1 cellular context compared by ENCODE assay signal in the genomic region with DNA sequence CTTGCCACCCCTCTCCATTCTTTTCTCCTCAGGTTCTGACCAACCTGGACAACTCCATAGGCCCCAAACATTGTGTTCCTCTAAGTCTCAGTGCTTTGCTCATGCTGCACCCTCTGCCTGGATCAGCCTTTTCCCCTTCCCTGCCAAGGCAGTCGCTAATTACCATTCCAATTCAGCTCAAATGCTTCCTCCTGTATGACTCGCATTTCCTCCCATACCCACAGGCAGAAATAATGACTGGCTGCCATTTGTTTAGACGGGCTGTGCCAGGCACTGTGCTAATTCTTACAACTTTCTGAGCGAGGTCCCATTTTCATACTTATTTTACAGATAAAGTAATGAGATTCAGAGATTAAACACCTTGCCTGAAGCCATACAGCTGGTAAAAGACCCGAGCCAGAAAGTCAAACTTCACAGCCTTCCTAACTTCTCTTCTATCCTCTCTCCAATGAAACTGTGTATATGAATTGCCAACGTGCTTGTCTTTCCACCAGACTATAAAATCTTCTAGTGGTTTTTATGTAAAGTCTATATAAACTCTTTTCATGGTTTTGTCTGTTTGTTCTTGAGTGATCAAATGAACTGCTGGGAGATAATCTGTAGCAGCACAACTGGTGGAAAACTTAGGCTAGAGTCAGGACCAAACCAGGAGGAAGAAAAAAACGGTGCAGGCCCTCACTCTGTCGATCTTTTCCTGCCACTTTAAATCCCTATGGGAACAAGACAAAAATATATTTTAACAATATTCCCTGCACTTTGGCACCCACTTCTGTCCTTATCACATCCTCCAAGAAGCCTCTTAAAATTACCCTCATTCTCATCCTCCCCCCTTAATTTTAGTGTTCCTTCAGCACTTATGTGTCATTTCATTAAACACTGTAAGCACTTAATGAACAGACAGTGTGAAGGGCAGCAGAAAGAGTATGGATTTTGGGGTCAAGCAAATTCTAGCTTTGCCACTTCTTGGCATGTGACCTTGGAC.
TF ChIP-seq lines count a peak whose summit lies in the region.

No MANE protein-coding gene starts in this region.

TF ChIP-seq in K562, 482 proteins besides CTCF, POLR2A, EP300 and RAD21:
- TF ChIP-seq KLF6 (CRISPR knock-in tag; IDR thresholded peaks at IDR 0.05; ENCODE audit: borderline replicate concordance) = no peak
- 0 out of 2 replicates have a peak, but pooled peaks have one; percentile 28 for TF ChIP-seq ARID3B (CRISPR knock-in tag; IDR thresholded peaks at IDR 0.05; ENCODE audit: borderline replicate concordance)
- TF ChIP-seq, protein P1, sequence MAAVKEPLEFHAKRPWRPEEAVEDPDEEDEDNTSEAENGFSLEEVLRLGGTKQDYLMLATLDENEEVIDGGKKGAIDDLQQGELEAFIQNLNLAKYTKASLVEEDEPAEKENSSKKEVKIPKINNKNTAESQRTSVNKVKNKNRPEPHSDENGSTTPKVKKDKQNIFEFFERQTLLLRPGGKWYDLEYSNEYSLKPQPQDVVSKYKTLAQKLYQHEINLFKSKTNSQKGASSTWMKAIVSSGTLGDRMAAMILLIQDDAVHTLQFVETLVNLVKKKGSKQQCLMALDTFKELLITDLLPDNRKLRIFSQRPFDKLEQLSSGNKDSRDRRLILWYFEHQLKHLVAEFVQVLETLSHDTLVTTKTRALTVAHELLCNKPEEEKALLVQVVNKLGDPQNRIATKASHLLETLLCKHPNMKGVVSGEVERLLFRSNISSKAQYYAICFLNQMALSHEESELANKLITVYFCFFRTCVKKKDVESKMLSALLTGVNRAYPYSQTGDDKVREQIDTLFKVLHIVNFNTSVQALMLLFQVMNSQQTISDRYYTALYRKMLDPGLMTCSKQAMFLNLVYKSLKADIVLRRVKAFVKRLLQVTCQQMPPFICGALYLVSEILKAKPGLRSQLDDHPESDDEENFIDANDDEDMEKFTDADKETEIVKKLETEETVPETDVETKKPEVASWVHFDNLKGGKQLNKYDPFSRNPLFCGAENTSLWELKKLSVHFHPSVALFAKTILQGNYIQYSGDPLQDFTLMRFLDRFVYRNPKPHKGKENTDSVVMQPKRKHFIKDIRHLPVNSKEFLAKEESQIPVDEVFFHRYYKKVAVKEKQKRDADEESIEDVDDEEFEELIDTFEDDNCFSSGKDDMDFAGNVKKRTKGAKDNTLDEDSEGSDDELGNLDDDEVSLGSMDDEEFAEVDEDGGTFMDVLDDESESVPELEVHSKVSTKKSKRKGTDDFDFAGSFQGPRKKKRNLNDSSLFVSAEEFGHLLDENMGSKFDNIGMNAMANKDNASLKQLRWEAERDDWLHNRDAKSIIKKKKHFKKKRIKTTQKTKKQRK (IDR thresholded peaks at IDR 0.05; ENCODE audit: borderline replicate concordance, low read depth, low read length) = no peak
- TF ChIP-seq ZNF347 (CRISPR knock-in tag; IDR thresholded peaks at IDR 0.05; ENCODE audit: low read depth) = no peak
- TF ChIP-seq, protein P2, sequence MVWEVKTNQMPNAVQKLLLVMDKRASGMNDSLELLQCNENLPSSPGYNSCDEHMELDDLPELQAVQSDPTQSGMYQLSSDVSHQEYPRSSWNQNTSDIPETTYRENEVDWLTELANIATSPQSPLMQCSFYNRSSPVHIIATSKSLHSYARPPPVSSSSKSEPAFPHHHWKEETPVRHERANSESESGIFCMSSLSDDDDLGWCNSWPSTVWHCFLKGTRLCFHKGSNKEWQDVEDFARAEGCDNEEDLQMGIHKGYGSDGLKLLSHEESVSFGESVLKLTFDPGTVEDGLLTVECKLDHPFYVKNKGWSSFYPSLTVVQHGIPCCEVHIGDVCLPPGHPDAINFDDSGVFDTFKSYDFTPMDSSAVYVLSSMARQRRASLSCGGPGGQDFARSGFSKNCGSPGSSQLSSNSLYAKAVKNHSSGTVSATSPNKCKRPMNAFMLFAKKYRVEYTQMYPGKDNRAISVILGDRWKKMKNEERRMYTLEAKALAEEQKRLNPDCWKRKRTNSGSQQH (CRISPR knock-in tag; IDR thresholded peaks at IDR 0.05) = no peak
- TF ChIP-seq BRD4 (IDR thresholded peaks at IDR 0.05) = no peak
- no peak for TF ChIP-seq PPARD (CRISPR knock-in tag; IDR thresholded peaks at IDR 0.05)
- 0 out of 2 replicates have a peak, but pooled peaks have one; percentile 33 for TF ChIP-seq DMBX1 (CRISPR knock-in tag; IDR thresholded peaks at IDR 0.05; ENCODE audit: borderline replicate concordance)
- TF ChIP-seq XRCC3 (IDR thresholded peaks at IDR 0.05) = no peak
- TF ChIP-seq ZNF384 (IDR thresholded peaks at IDR 0.05; ENCODE audit: low read depth, low read length) = no peak
- TF ChIP-seq KHSRP (IDR thresholded peaks at IDR 0.05) = no peak
- TF ChIP-seq SMAD4 (CRISPR knock-in tag; conservative IDR thresholded peaks at IDR 0.05) = 0 out of 2 replicates have a peak, but pooled peaks have one; percentile 10
- TF ChIP-seq ZNF444 (CRISPR knock-in tag; IDR thresholded peaks at IDR 0.05) = no peak
- 0 out of 2 replicates have a peak, but pooled peaks have one; percentile 39 for TF ChIP-seq ZNF583 (CRISPR knock-in tag; IDR thresholded peaks at IDR 0.05)
- TF ChIP-seq POLR2B (IDR thresholded peaks at IDR 0.05; ENCODE audit: low read depth, partially characterized antibody) = no peak
- 0 out of 2 replicates have a peak, but pooled peaks have one; percentile 9 for TF ChIP-seq CXXC5 (CRISPR knock-in tag; IDR thresholded peaks at IDR 0.05)
- TF ChIP-seq NR4A1 (CRISPR knock-in tag; IDR thresholded peaks at IDR 0.05) = no peak
- no peak for TF ChIP-seq NR4A1 (tag; IDR thresholded peaks at IDR 0.05)
- 0 out of 2 replicates have a peak, but pooled peaks have one; percentile 30 for TF ChIP-seq GMEB1 (CRISPR knock-in tag; IDR thresholded peaks at IDR 0.05)
- no peak for TF ChIP-seq CBX8 (IDR thresholded peaks at IDR 0.05; ENCODE audit: borderline replicate concordance, extremely low read depth, low read depth, low read length, poor library complexity, severe bottlenecking)
- no peak for TF ChIP-seq PHTF2 (CRISPR knock-in tag; IDR thresholded peaks at IDR 0.05)
- no peak for TF ChIP-seq DLX4 (CRISPR knock-in tag; IDR thresholded peaks at IDR 0.05)
- TF ChIP-seq ZBTB9 (CRISPR knock-in tag; IDR thresholded peaks at IDR 0.05) = 0 out of 2 replicates have a peak, but pooled peaks have one; percentile 49
- TF ChIP-seq ZKSCAN8 (CRISPR knock-in tag; IDR thresholded peaks at IDR 0.05) = no peak
- peak; percentile 62 for TF ChIP-seq PRDM10 (IDR thresholded peaks at IDR 0.05; ENCODE audit: partially characterized antibody)
- TF ChIP-seq, protein P3, sequence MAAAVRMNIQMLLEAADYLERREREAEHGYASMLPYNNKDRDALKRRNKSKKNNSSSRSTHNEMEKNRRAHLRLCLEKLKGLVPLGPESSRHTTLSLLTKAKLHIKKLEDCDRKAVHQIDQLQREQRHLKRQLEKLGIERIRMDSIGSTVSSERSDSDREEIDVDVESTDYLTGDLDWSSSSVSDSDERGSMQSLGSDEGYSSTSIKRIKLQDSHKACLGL (CRISPR knock-in tag; IDR thresholded peaks at IDR 0.05; ENCODE audit: borderline replicate concordance, poor library complexity, severe bottlenecking) = no peak
- 0 out of 2 replicates have a peak, but pooled peaks have one; percentile 25 for TF ChIP-seq ZNF76 (CRISPR knock-in tag; IDR thresholded peaks at IDR 0.05; ENCODE audit: borderline replicate concordance)
- TF ChIP-seq EGR1 (conservative IDR thresholded peaks at IDR 0.05) = no peak
- no peak for TF ChIP-seq HIVEP1 (CRISPR knock-in tag; IDR thresholded peaks at IDR 0.05)
